1 cellular context compared by ENCODE assay signal in the genomic region with DNA sequence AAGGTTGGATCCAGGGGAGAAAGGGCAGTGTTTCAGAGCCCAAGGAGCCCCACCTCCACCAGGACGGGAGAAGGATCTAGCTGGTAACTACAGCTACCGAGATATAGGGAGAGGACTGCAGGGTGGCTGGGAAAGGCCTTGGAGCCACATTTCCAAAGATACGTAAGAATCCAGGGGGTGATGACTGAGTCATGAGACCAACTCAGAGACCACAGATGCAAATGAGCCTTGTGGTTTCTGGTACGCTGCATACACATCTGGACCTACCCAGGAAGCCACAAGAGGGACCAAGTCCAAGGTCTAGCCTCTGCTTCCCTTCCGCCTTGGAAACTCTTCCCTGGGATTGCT.
TF ChIP-seq lines count a peak whose summit lies in the region.

No MANE protein-coding gene starts in this region.

TF ChIP-seq in GM12878, 131 proteins besides CTCF, POLR2A, EP300 and RAD21 (continued from another document):
- 0 out of 2 replicates have a peak, but pooled peaks have one; percentile 9 for TF ChIP-seq ATF2 (IDR thresholded peaks at IDR 0.05; ENCODE audit: low read length)
- TF ChIP-seq BMI1 (IDR thresholded peaks at IDR 0.05; ENCODE audit: borderline replicate concordance) = no peak
- TF ChIP-seq SIN3A (IDR thresholded peaks at IDR 0.05; ENCODE audit: low read depth, low read length) = no peak
- TF ChIP-seq CEBPB (IDR thresholded peaks at IDR 0.05; ENCODE audit: borderline replicate concordance in 1 of 2, low read depth in 2 of 2, low read length in 2 of 2) = no peak
- peak; percentile 19; the same call in 1 of the 2 replicates for TF ChIP-seq ATF7 (IDR thresholded peaks at IDR 0.05; ENCODE audit: low read depth)
- 0 out of 2 replicates have a peak, but pooled peaks have one; percentile 52 for TF ChIP-seq GATAD2B (conservative IDR thresholded peaks at IDR 0.05; ENCODE audit: low read depth)
- TF ChIP-seq MTA2 (IDR thresholded peaks at IDR 0.05; ENCODE audit: low read depth) = peak; percentile 34; the same call in 1 of the 2 replicates
- peak; percentile 91 for TF ChIP-seq EED (IDR thresholded peaks at IDR 0.05; ENCODE audit: low read depth)
- peak; percentile 42; the same call in 1 of the 2 replicates for TF ChIP-seq CREB1 (IDR thresholded peaks at IDR 0.05; ENCODE audit: low read depth)
- 0 out of 2 replicates have a peak, but pooled peaks have one; percentile 21 for TF ChIP-seq RAD51 (IDR thresholded peaks at IDR 0.05)
- TF ChIP-seq TCF3 (IDR thresholded peaks at IDR 0.05; ENCODE audit: borderline replicate concordance, insufficient read depth, low read depth, low read length) = 0 out of 2 replicates have a peak, but pooled peaks have one; percentile 44
- TF ChIP-seq RELB (IDR thresholded peaks at IDR 0.05; ENCODE audit: low read depth) = peak; percentile 81
- no peak for TF ChIP-seq ZNF622 (IDR thresholded peaks at IDR 0.05)
- peak; percentile 95 for TF ChIP-seq RUNX3 (IDR thresholded peaks at IDR 0.05; ENCODE audit: low read length)
- TF ChIP-seq POU2F2 (IDR thresholded peaks at IDR 0.05; ENCODE audit: borderline replicate concordance, low read depth, low read length) = peak; percentile 96; the same call in 2 of the 3 replicates
- TF ChIP-seq NFIC (IDR thresholded peaks at IDR 0.05; ENCODE audit: low read depth, low read length) = 0 out of 2 replicates have a peak, but pooled peaks have one; percentile 55
- TF ChIP-seq ESRRA (IDR thresholded peaks at IDR 0.05; ENCODE audit: low read length) = no peak
- TF ChIP-seq DPF2 (IDR thresholded peaks at IDR 0.05) = 0 out of 2 replicates have a peak, but pooled peaks have one; percentile 27
- no peak for TF ChIP-seq KAT2A (conservative IDR thresholded peaks at IDR 0.05; ENCODE audit: control insufficient read depth, low read depth, low read length)
- peak; percentile 72; the same call in 1 of the 2 replicates for TF ChIP-seq CBFB (IDR thresholded peaks at IDR 0.05; ENCODE audit: low read depth)
TF ChIP-seq in GM12878: peak in this region for 18.
